ENCODE assay signal across 8 cellular contexts in genomic region chr6:168884646-168885086, GRCh38.
A peak's percentile ranks its signal among the peaks of the same experiment; 100 is the strongest.
DNase-seq lines count a peak whose midpoint lies in the region; ATAC-seq and TF ChIP-seq lines count a peak whose summit lies in the region.

No MANE protein-coding gene starts in this region.

- H3K4me1 Mint-ChIP-seq in Caco-2 (ENCODE audit: low read depth, unreplicated experiment), result peaks cover 5% of the 10 kb centered on the region

- peak; percentile 77 to 91 for TF ChIP-seq CTCF in Caco-2 (IDR thresholded peaks at IDR 0.05; ENCODE audit: insufficient read depth in 1 of 2, low read depth in 1 of 2, low read length in 1 of 2, severe bottlenecking in 1 of 2, unreplicated experiment in 1 of 2)
- peak; percentile 96 for TF ChIP-seq CTCF in VCaP (conservative IDR thresholded peaks at IDR 0.05)

- no peaks in the 10 kb centered on the region for H3K27me3 Mint-ChIP-seq in Caco-2 (ENCODE audit: insufficient read depth, unreplicated experiment)

- no peaks in the 10 kb centered on the region for H3K4me1 ChIP-seq in Caco-2

- CTCF ChIA-PET in Caco-2 (lab: Charles Lee), result no interaction called here

- intact Hi-C loops in Caco-2 (cut with micrococcal nuclease; ENCODE audit: unreplicated experiment), result loop anchor here (1.0 kb wide), 3 partner anchors 267 to 514 kb away; no protein-coding TSS in a partner anchor

- DNase-seq in Caco-2, result peak; percentile 54 to 84
- peak; percentile 58 for DNase-seq in MV-4-11 (lab: John Stamatoyannopoulos, UW)
- DNase-seq in brain pericyte (ENCODE audit: low read depth, low spot score), result peak; percentile 42
- DNase-seq in iris pigment epithelial cell (ENCODE audit: low read depth), result peak; percentile 35
- DNase-seq in stimulated activated CD4-positive, alpha-beta T cell treated with anti-CD3 and anti-CD28 coated beads, Interleukin-15, amount 100 ng/mL, for 24 hours, result peak; percentile 80

- BruUV-seq in Caco-2 (replicated peaks; lab: Mats Ljungman, UMichigan), result no TSS peak

- H3K36me3 ChIP-seq in Caco-2 (ENCODE audit: control insufficient read depth, insufficient read depth, low read length), result no peaks in the 10 kb centered on the region

- no peak overlapping the region for H3K4me3 ChIP-seq in Caco-2 (ENCODE audit: low read depth, low read length)

- ATAC-seq in GM21515 (IDR thresholded peaks at IDR 0.05; ENCODE audit: unreplicated experiment) (peak; percentile 77), HG02623 (IDR thresholded peaks at IDR 0.05; ENCODE audit: unreplicated experiment) (no peak)

- H3K27ac Mint-ChIP-seq in Caco-2 (ENCODE audit: unreplicated experiment), result no peak overlapping the region

- H3K9me3 ChIP-seq in Caco-2, result no peaks in the 10 kb centered on the region

- no peaks in the 10 kb centered on the region for H3K36me3 Mint-ChIP-seq in Caco-2 (ENCODE audit: insufficient read depth, unreplicated experiment)

- no peaks in the 10 kb centered on the region for H3K27me3 ChIP-seq in Caco-2 (replicated peaks; ENCODE audit: control insufficient read depth, insufficient read depth, low read length)

- H3K27ac ChIP-seq in VCaP, result 0 out of 2 replicates have a peak overlapping the region, but pooled peaks have one; percentile 30

- H3K9me3 Mint-ChIP-seq in Caco-2 (ENCODE audit: unreplicated experiment), result no peaks in the 10 kb centered on the region

- peak overlapping the region; percentile 27 for H3K4me3 Mint-ChIP-seq in Caco-2 (ENCODE audit: unreplicated experiment)

- POLR2A ChIA-PET in Caco-2 (lab: Charles Lee), result no interaction called here
